8 cellular contexts compared by ENCODE assay signal in genomic region chr7:143263266-143264195, GRCh38. TPM values are rescaled to one million over a fixed set of nuclear protein-coding genes. Genes with fewer than 3 reads are reported as not detected.
A peak's percentile ranks its signal among the peaks of the same experiment; 100 is the strongest.
DNase-seq lines count a peak whose midpoint lies in the region; ATAC-seq, FAIRE-seq and TF ChIP-seq lines count a peak whose summit lies in the region.

Gene GSTK1, plus strand, starts transcription at chr7:143263441. Its CDS starts 73 bp downstream, at chr7:143263514.

- peak; percentile 77 for FAIRE-seq in GM12892 (lab: Jason Lieb, UNC)

- in situ Hi-C loops in astrocyte of the cerebellum (cut with HindIII; ENCODE audit: low sequenced_read_pairs), result no loop called here

- peak within 1 kb of the TSS; percentile 84 for H3K4me2 ChIP-seq in hepatocyte

- DNase-seq in GM12892 (ENCODE audit: insufficient read length) (peak; percentile 82), NCI-H1105 treated with DMSO at 0.1 percent for 48 hours (lab: John Stamatoyannopoulos, UW) (peak; percentile 64), T1000 (lab: John Stamatoyannopoulos, UW) (peak; percentile 36), astrocyte of the cerebellum (ENCODE audit: low read depth) (no peak), hepatocyte (ENCODE audit: low spot score) (peak; percentile 90), retinal pigment epithelial cell (ENCODE audit: low read depth) (no peak), cortex of kidney (lab: John Stamatoyannopoulos, UW) (no peak)

- H3K79me2 ChIP-seq in hepatocyte, result peaks cover 18% of the 10 kb centered on the region

- H4K20me1 ChIP-seq in hepatocyte (ENCODE audit: insufficient read depth, poor library complexity, severe bottlenecking), result no peaks in the 10 kb centered on the region

- peaks cover 12% of the 10 kb centered on the region for H3K4me1 ChIP-seq in hepatocyte (ENCODE audit: insufficient read depth)

- H3K9me2 ChIP-seq in hepatocyte (replicated peaks; ENCODE audit: insufficient read depth), result no peaks in the 10 kb centered on the region

- peak within 1 kb of the TSS; percentile 72 for H3K4me3 ChIP-seq in astrocyte of the cerebellum (ENCODE audit: low read depth, low read length)
- peak within 1 kb of the TSS; percentile 50 for H3K4me3 ChIP-seq in hepatocyte
- peak within 1 kb of the TSS; percentile 88 for H3K4me3 ChIP-seq in retinal pigment epithelial cell (ENCODE audit: low read length)

- H3K27me3 ChIP-seq in hepatocyte, result no peaks in the 10 kb centered on the region

- H3K36me3 ChIP-seq in hepatocyte (replicated peaks; ENCODE audit: insufficient read depth, low read depth), result no peaks in the 10 kb centered on the region

- 6% methylated on average over 47 of the region's 48 CpGs for WGBS in hepatocyte (ENCODE audit: low lambda C conversion rate, missing lambda C conversion rate)

- peak within 1 kb of the TSS; percentile 86 for H3K27ac ChIP-seq in hepatocyte

- TF ChIP-seq CTCF in astrocyte of the cerebellum (IDR thresholded peaks at IDR 0.05; ENCODE audit: low read depth, low read length, missing control alignments) (no peak), hepatocyte (IDR thresholded peaks at IDR 0.05; ENCODE audit: poor library complexity) (no peak), retinal pigment epithelial cell (conservative IDR thresholded peaks at IDR 0.05; ENCODE audit: low read depth, low read length) (no peak)

- ATAC-seq in HG02610 (IDR thresholded peaks at IDR 0.05; ENCODE audit: unreplicated experiment), result peak; percentile 99

- H2AFZ ChIP-seq in hepatocyte, result peak within 1 kb of the TSS; percentile 62

- TF ChIP-seq POLR2A in GM12892 (IDR thresholded peaks at IDR 0.05; ENCODE audit: low read depth, low read length), result peak; percentile 94

- no peaks in the 10 kb centered on the region for H3K9me3 ChIP-seq in hepatocyte (ENCODE audit: low read depth)

RNA-seq across cellular contexts. Expression of gene GSTK1, which starts in this region (rescaled TPM):
- 88.3 TPM for polyA plus RNA-seq in GM12892 (2012; ENCODE audit: missing spikeins)
- 224 and 233 TPM in 2 replicates for total RNA-seq in hepatocyte
- polyA plus RNA-seq in hepatocyte, result 217 and 243 TPM in 2 replicates

Comparison
In these comparisons a context has a peak if more than half of its experiments do, and no peak if none do; other contexts are left out.
1. DNase-seq: peak in GM12892 (single experiment), NCI-H1105 treated with DMSO at 0.1 percent for 48 hours (single experiment), T1000 (single experiment) and hepatocyte (single experiment); none in astrocyte of the cerebellum (single experiment), retinal pigment epithelial cell (single experiment) and cortex of kidney (single experiment).
2. Peak in every context shown above with its lines, with median percentiles within 50 percentile points of each other: H3K4me3 ChIP-seq.